Comparison of ENCODE assay signal across 8 cellular contexts in the genomic region with DNA sequence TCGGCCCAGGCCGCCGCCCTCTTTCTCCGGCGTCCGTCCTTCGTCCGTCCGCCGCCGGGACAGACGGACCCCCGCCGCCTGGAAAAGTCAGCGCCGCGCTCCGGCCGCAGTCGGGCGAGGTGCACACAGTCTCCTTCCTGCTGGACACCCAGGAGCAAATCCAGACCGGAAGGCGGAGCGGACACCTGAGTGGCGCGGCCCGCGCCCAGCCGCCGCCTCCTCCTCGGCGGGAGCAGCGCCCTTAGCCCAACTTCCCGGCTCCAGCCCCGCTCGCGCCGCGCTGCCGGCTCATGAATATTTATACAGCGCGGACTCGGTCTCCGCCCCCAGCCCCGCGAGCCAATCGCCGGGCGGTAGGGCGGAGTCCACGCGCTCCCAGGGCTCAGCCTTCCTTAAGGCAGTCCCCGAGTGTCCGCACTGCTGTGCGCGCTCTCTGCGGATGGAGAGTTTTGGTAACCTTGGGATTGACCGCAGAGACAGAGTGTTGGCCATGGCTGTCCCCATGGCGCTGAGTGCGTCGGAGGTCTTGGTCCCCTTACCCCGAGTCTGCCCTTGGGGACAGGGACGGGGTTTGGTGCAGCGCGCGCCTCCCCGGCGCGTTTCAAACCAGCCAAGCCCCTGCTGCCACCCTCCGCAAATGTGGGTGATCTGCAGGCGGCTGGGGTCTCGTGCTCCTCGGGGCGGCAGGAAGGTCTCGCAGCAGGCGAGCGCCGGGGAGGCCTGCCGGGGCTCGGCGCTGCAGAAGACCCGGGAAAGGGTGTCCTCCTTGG. TPM values are rescaled to one million over a fixed set of nuclear protein-coding genes. Genes with fewer than 3 reads are reported as not detected.
A peak's percentile ranks its signal among the peaks of the same experiment; 100 is the strongest.
DNase-seq lines count a peak whose midpoint lies in the region; ATAC-seq and TF ChIP-seq lines count a peak whose summit lies in the region.

TSS of gene FZD8 (minus strand) at position 274 of the 770 bp plus-strand sequence. CDS start 867 bp downstream, outside the sequence.

- H3K36me3 ChIP-seq in RWPE2 (ENCODE audit: low read depth) = no peaks in the 10 kb centered on the region

- TF ChIP-seq CTCF in RWPE2 (IDR thresholded peaks at IDR 0.05; ENCODE audit: poor library complexity, severe bottlenecking) = peak; percentile 30

- peak within 1 kb of the TSS; percentile 63 for H3K27ac ChIP-seq in RWPE2 (ENCODE audit: poor library complexity, severe bottlenecking)

- H3K9me3 ChIP-seq in RWPE2 (ENCODE audit: severe bottlenecking) = no peaks in the 10 kb centered on the region

- DNase-seq in Daoy (ENCODE audit: low read depth) = peak; percentile 92
- peak; percentile 61 for DNase-seq in Jurkat, Clone E6-1 (ENCODE audit: low read depth, low spot score)
- peak; percentile 88 for DNase-seq in RWPE2 (ENCODE audit: low spot score)
- peak; percentile 80 for DNase-seq in activated naive CD4-positive, alpha-beta T cell treated with anti-CD3 and anti-CD28 coated beads, Interleukin-2, amount 50 U/mL, for 16 hours
- peak; percentile 90 for DNase-seq in globus pallidus (ENCODE audit: low spot score)
- peak in 55 of 56 donors; percentile 39 to 93 (median 80) for DNase-seq in nucleus accumbens (lab: John Stamatoyannopoulos, UW)
- peak; percentile 93 for DNase-seq in superior temporal gyrus (ENCODE audit: extremely low spot score)

- H3K4me3 ChIP-seq in Jurkat, Clone E6-1 (ENCODE audit: low read length) = peak within 1 kb of the TSS; percentile 54
- H3K4me3 ChIP-seq in RWPE2 (ENCODE audit: severe bottlenecking) = peak within 1 kb of the TSS; percentile 86

- H3K27me3 ChIP-seq in RWPE2 (ENCODE audit: insufficient read depth, poor library complexity, severe bottlenecking) = no peaks in the 10 kb centered on the region

- H3K4me1 ChIP-seq in RWPE2 (ENCODE audit: insufficient read depth, poor library complexity, severe bottlenecking) = peaks cover 4% of the 10 kb centered on the region

- peak; percentile 94 for ATAC-seq in GM21737 (IDR thresholded peaks at IDR 0.05; ENCODE audit: unreplicated experiment)
- ATAC-seq in RWPE2 (ENCODE audit: low read depth) = peak; percentile 87

RNA-seq across cellular contexts. Expression of gene FZD8, which starts in this region (rescaled TPM):
- 10.5 and 11.1 TPM in 2 replicates for total RNA-seq in Daoy (2014; rRNA removed; shearing (Covaris generic))
- polyA plus RNA-seq in Jurkat, Clone E6-1 (2012; ENCODE audit: insufficient read depth, insufficient read length) = 1.7 TPM

Comparison
In these comparisons a context has a peak if more than half of its experiments do, and no peak if none do; other contexts are left out.
1. Peak in every context shown above with its lines: DNase-seq, ATAC-seq, H3K4me3 ChIP-seq and H3K27ac ChIP-seq.